In the genomic region with DNA sequence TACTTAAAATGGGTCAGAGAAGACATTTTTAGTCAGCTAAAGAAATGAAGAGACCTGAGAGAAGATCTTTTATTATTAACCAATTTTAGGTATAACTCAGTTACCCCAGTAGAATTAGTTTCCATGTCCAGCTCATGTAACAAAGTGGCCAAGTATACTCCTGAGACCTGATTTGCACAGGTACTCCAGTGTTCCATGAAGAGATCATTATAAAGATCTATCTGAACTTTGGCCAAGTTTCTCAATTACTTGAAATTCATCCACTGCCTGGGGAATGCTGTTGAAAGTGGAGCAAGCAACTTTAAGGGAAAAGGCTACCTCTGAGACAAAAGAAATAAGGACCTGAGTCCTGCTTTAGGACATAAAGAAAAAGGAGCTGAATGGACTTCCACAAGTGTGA, we compare ENCODE assay signal across 10 cellular contexts. TPM values are rescaled to one million over a fixed set of nuclear protein-coding genes. Genes with fewer than 3 reads are reported as not detected.
"Had no signal": no experiment of that assay in that cellular context is flagged by ENCODE, and none has a peak within 500 bp of the region (broad histone marks: within the 10 kb centered on the region; RNA-seq: fewer than 3 reads in every experiment).

No MANE protein-coding gene starts in this region.

- H3K4me1 ChIP-seq: HAP-1 had no signal

- H3K9me3 ChIP-seq: HAP-1 had no signal

- H3K27ac ChIP-seq: HL-60 had no signal

- ATAC-seq: HCT116, HepG2, K562 had no signal

- H3K4me3 ChIP-seq: HAP-1, K562 had no signal

- H3K4me3 Mint-ChIP-seq: HFFc6 had no signal

- H3K27ac Mint-ChIP-seq: HFFc6 had no signal

- H3K36me3 ChIP-seq: HAP-1 had no signal

- DNase-seq: GOT3, H7, HFFc6, KG1 had no signal

RNA-seq across cellular contexts. Expression of a gene that starts 47.0 kb away (rescaled TPM):
- total RNA-seq: HepG2, HFFc6, HT1080 had no signal
- polyA plus RNA-seq: HepG2, K562 had no signal
